8 cellular contexts compared by ENCODE assay signal in the genomic region with DNA sequence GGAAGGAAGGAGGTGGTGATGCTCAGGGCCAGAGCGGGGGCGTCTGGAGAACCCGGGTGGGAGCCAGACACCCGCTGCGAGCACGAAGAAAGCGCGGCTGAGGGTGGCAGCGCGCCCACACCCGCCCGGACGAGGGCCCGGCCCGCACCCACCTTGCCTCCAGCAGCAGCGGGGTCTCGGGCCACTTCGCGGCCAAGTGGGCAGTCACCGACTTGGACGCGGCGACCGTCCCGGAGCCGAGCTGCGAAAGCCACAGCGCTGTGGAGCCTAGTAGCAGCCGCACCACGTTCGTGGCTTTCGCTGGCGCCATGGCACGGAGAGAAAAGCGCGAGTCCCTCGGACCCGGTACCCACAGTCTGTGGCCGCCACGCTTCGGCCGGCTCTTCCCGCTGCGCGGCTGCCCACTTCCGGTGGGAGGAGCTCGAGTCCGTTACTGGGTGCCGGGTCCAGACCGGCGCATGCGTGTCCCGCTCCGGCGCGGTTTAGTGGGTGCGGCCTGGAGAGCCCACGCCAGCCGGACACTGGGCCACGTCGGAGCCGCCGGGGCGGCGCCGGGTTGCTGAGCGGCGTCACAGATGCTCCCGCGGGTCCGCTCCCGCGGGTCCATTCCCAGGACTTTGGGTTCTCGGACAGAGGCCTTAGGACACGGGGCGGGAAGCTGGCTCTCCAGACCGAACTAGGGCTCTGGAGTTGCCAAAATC. TPM values are rescaled to one million over a fixed set of nuclear protein-coding genes. Genes with fewer than 3 reads are reported as not detected.
A peak's percentile ranks its signal among the peaks of the same experiment; 100 is the strongest.
DNase-seq lines count a peak whose midpoint lies in the region; ATAC-seq and TF ChIP-seq lines count a peak whose summit lies in the region.

A gene with protein sequence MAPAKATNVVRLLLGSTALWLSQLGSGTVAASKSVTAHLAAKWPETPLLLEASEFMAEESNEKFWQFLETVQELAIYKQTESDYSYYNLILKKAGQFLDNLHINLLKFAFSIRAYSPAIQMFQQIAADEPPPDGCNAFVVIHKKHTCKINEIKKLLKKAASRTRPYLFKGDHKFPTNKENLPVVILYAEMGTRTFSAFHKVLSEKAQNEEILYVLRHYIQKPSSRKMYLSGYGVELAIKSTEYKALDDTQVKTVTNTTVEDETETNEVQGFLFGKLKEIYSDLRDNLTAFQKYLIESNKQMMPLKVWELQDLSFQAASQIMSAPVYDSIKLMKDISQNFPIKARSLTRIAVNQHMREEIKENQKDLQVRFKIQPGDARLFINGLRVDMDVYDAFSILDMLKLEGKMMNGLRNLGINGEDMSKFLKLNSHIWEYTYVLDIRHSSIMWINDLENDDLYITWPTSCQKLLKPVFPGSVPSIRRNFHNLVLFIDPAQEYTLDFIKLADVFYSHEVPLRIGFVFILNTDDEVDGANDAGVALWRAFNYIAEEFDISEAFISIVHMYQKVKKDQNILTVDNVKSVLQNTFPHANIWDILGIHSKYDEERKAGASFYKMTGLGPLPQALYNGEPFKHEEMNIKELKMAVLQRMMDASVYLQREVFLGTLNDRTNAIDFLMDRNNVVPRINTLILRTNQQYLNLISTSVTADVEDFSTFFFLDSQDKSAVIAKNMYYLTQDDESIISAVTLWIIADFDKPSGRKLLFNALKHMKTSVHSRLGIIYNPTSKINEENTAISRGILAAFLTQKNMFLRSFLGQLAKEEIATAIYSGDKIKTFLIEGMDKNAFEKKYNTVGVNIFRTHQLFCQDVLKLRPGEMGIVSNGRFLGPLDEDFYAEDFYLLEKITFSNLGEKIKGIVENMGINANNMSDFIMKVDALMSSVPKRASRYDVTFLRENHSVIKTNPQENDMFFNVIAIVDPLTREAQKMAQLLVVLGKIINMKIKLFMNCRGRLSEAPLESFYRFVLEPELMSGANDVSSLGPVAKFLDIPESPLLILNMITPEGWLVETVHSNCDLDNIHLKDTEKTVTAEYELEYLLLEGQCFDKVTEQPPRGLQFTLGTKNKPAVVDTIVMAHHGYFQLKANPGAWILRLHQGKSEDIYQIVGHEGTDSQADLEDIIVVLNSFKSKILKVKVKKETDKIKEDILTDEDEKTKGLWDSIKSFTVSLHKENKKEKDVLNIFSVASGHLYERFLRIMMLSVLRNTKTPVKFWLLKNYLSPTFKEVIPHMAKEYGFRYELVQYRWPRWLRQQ (N-terminal part only) (minus strand): TSS at position 399 of the 701 bp plus-strand sequence. CDS start 89 bp downstream, at position 310.

- peak within 1 kb of the TSS; percentile 97 for H3K27ac Mint-ChIP-seq in endothelial cell (ENCODE audit: unreplicated experiment)

- no peaks in the 10 kb centered on the region for H3K9me3 ChIP-seq in AG04450 (ENCODE audit: control insufficient read depth, insufficient read depth, low read length)

- TF ChIP-seq CTCF in AG04450 (IDR thresholded peaks at IDR 0.05; ENCODE audit: low read depth, low read length) = no peak
- TF ChIP-seq CTCF in endothelial cell (IDR thresholded peaks at IDR 0.05; ENCODE audit: unreplicated experiment) = no peak

- peak; percentile 88 for DNase-seq in AG04450 (ENCODE audit: low read depth, low spot score)
- DNase-seq in NCI-H1417 (lab: John Stamatoyannopoulos, UW) = peak; percentile 95 to 98 (median 96)
- DNase-seq in SW480 (ENCODE audit: low spot score) = peak; percentile 91
- peak; percentile 93 for DNase-seq in endothelial cell (ENCODE audit: low spot score)
- peak; percentile 95 for DNase-seq in medulla oblongata (ENCODE audit: extremely low spot score)
- DNase-seq in stromal cell of bone marrow (ENCODE audit: low read depth) = peak; percentile 89

- H3K27me3 ChIP-seq in AG04450 (ENCODE audit: control insufficient read depth, insufficient read depth, low read length) = no peaks in the 10 kb centered on the region

- peak; percentile 95 for ATAC-seq in GM18502 (IDR thresholded peaks at IDR 0.05; ENCODE audit: poor library complexity, unreplicated experiment)
- peak; percentile 92 for ATAC-seq in HG02840 (IDR thresholded peaks at IDR 0.05; ENCODE audit: low FRiP score, unreplicated experiment)

- H3K9me3 Mint-ChIP-seq in endothelial cell (ENCODE audit: unreplicated experiment) = no peaks in the 10 kb centered on the region

- peak within 1 kb of the TSS; percentile 85 for H3K27ac ChIP-seq in AG04450 (ENCODE audit: low read depth, low read length)

- peaks cover 6% of the 10 kb centered on the region for H3K36me3 Mint-ChIP-seq in endothelial cell (ENCODE audit: low read depth, unreplicated experiment)

- H3K4me1 Mint-ChIP-seq in endothelial cell (ENCODE audit: unreplicated experiment) = peaks cover 4% of the 10 kb centered on the region

- peak within 1 kb of the TSS; percentile 99 for H3K4me3 Mint-ChIP-seq in endothelial cell (ENCODE audit: unreplicated experiment)

- CTCF ChIA-PET in AG04450 (lab: Charles Lee) = interaction anchor here (1.0 to 1.5 kb wide), 2 partner anchors 20 to 33 kb away, joined by 3 to 8 read pairs; no protein-coding TSS in a partner anchor

- H3K27me3 Mint-ChIP-seq in endothelial cell (ENCODE audit: unreplicated experiment) = peaks cover 5% of the 10 kb centered on the region

- POLR2A ChIA-PET in AG04450 (lab: Yijun Ruan, JAX) = interaction anchor here (0.5 to 1.3 kb wide), 8 partner anchors 10 to 1382 kb away, joined by 3 to 5 read pairs (median 3); partner anchors contain the start of gene DNAJC3

- H3K4me3 ChIP-seq in AG04450 (ENCODE audit: low read depth, low read length) = peak within 1 kb of the TSS; percentile 96

RNA-seq across cellular contexts. Expression of the gene that starts here (rescaled TPM):
- polyA plus RNA-seq in AG04450 (2011; rRNA removed) = 21.2 and 30.5 TPM in 2 replicates
- 14.7 and 27.8 TPM in 2 replicates for polyA minus RNA-seq in AG04450 (2011; rRNA and poly(A)+ RNA removed)
- total RNA-seq in endothelial cell (ENCODE audit: unreplicated experiment) = 23.7 TPM

Comparison
In these comparisons a context has a peak if more than half of its experiments do, and no peak if none do; other contexts are left out.
1. Peak in every context shown above with its lines: DNase-seq, ATAC-seq, H3K4me3 ChIP-seq and H3K27ac ChIP-seq.